In the genomic region with DNA sequence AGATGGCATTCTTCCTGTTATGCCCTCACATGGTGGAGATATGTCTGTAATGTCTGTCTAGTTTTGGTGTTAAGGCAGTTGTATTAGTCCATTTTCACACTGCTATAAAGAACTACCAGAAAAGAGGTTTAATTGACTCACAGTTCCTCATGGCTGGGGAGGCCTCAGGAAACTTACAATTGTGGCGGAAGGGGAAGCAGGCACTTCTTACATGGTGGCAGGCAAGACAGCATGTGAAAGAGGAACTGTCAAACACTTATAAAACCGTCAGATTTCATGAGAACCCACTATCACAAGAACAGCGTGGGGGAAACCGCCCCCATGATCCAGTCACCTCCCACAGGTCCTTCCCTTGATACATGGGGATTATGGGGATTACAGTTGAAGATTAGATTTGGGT, we compare ENCODE assay signal across 31 cellular contexts.
"Had no signal": no experiment of that assay in that cellular context is flagged by ENCODE, and none has a peak within 500 bp of the region (broad histone marks: within the 10 kb centered on the region; RNA-seq: fewer than 3 reads in every experiment).

No MANE protein-coding gene starts in this region.

- H3K9me3 ChIP-seq: colonic mucosa, gastrocnemius medialis, thyroid gland had no signal

- DNase-seq: activated CD4-positive, alpha-beta T cell treated with anti-CD3 and anti-CD28 coated beads for 48 hours; activated CD4-positive, alpha-beta T cell treated with anti-CD3 and anti-CD28 coated beads, Interleukin-2, amount 50 U/mL, for 48 hours; activated CD8-positive, alpha-beta memory T cell treated with anti-CD3 and anti-CD28 coated beads for 24 hours; activated effector memory CD4-positive, alpha-beta T cell treated with anti-CD3 and anti-CD28 coated beads, Interleukin-2, amount 50 U/mL, for 16 hours; activated naive CD4-positive, alpha-beta T cell treated with anti-CD3 and anti-CD28 coated beads for 36 hours; activated naive CD8-positive, alpha-beta T cell treated with anti-CD3 and anti-CD28 coated beads for 36 hours; adrenal gland; aorta; cerebellar nuclear complex; colonic mucosa; effector CD8-positive, alpha-beta T cell; gastrocnemius medialis; glutamatergic neuron; left lung; lower lobe of right lung; mesendoderm; stimulated activated CD4-positive, alpha-beta T cell treated with anti-CD3 and anti-CD28 coated beads, Interleukin-4, amount 100 ng/mL, for 4 hours; stimulated activated CD8-positive, alpha-beta memory T cell treated with anti-CD3 and anti-CD28 coated beads, Interleukin-4, amount 100 ng/mL, for 48 hours; stomach; T-helper 9 cell; thyroid gland; upper lobe of right lung; WERI-Rb-1 had no signal

- H3K27ac ChIP-seq: adrenal gland, cardiac muscle cell, colonic mucosa, gastrocnemius medialis, left lung, lower lobe of right lung, neutrophil, skin epidermis, stomach, thyroid gland, upper lobe of right lung, WERI-Rb-1 had no signal

- ATAC-seq: activated CD4-positive, CD25-positive, alpha-beta regulatory T cell treated with anti-CD3 and anti-CD28 coated beads, Interleukin-2, amount 50 U/mL, for 24 hours; gastrocnemius medialis; left lung; lower lobe of right lung; sciatic nerve; stimulated activated memory B cell treated with anti-CD40 and anti-IgM and Interleukin-4, amounts not matched to agents 10 μg/mL and 1 μg/mL and 100 μg/mL, for 72 hours; upper lobe of right lung had no signal

- H3K36me3 ChIP-seq: adrenal gland, cardiac muscle cell, colonic mucosa, gastrocnemius medialis, left lung, lower lobe of right lung, neutrophil, thyroid gland, upper lobe of right lung had no signal

- H3K4me3 ChIP-seq: adrenal gland, cardiac muscle cell, colonic mucosa, gastrocnemius medialis, left lung, lower lobe of right lung, skin epidermis, stomach, thyroid gland, upper lobe of right lung had no signal

- FAIRE-seq: endometrium, islet of Langerhans had no signal

- H3K27me3 ChIP-seq: adrenal gland, cardiac muscle cell, colonic mucosa, gastrocnemius medialis, left lung, stomach, thyroid gland, upper lobe of right lung had no signal
